In the genomic region with DNA sequence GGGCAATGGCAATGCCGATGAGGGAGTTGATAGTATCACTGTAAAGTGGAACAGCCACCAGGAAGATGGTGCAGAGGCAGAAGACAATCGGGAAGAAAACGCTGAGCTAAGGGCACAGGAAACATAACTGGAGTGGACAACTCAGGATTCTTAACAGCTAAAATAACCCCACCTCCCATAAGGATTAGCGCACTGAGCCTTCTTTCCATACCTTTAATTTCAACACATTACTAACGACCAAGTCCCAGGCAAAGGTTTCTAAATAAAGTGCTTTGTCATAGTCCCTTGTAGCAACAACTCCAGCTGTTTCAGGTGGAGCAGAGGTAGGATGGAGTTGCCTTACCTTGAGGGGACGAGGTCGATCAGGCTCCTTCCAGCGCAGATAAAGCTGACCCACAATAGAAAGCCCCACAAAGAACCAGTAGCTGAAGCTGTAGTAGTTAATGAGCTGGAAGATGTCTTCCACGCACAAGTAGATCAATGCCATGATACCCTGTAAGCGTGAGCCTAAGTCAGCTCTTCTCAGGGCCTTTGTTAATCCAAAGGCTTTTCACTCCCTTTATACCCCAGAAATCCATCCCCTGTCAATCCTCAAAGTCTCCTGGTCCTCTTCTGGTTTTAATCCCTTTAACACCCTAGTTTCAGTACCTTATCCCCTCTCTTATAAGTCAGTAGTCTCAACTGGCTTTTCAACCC, we compare ENCODE assay signal across 1 cellular context.
TF ChIP-seq lines count a peak whose summit lies in the region.

No MANE protein-coding gene starts in this region.

TF ChIP-seq in GM23338, 12 proteins besides CTCF, POLR2A, EP300 and RAD21:
- TF ChIP-seq POLR2AphosphoS5 (IDR thresholded peaks at IDR 0.05; ENCODE audit: low read depth) (0 out of 2 replicates have a peak, but pooled peaks have one; percentile 13), ZNF331 (CRISPR knock-in tag; IDR thresholded peaks at IDR 0.05; ENCODE audit: low read depth) (no peak), JUNB (IDR thresholded peaks at IDR 0.05; ENCODE audit: unreplicated experiment) (no peak)
TF ChIP-seq in GM23338: peak in this region for 1.
